16 cellular contexts compared by ENCODE assay signal in the genomic region with DNA sequence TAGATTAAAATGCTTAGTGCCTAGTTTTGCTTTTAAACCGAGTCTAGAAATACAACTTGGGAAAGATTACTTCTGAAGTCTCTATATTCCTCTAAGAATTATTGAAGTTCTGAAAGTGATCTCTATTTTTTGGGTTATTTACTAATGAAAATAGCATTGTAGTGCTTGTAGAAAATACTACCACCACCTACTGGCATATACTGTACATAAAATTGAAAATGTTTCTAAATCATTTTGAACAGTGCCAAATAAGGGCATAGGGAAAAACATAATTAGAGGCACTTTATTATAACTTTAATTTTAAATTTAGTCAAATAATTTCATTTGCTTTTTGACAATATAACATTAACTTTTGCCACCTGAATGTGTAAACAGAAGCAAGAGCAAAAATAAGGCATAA.
A peak's percentile ranks its signal among the peaks of the same experiment; 100 is the strongest.
DNase-seq lines count a peak whose midpoint lies in the region; ATAC-seq, FAIRE-seq and TF ChIP-seq lines count a peak whose summit lies in the region.
"Had no signal": no experiment of that assay in that cellular context is flagged by ENCODE, and none has a peak within 500 bp of the region (broad histone marks: within the 10 kb centered on the region; RNA-seq: fewer than 3 reads in every experiment).

No MANE protein-coding gene starts in this region.

- TF ChIP-seq EP300 in HepG2 (IDR thresholded peaks at IDR 0.05; ENCODE audit: low read depth in 2 of 2, low read length in 2 of 2) (no peak), HepG2 (CRISPR knock-in tag; IDR thresholded peaks at IDR 0.05; ENCODE audit: borderline replicate concordance) (no peak)

- CTCF ChIA-PET in mammary epithelial cell (lab: Charles Lee; ENCODE audit: low non-redundant PET) (no interaction called here), HepG2 (lab: Yijun Ruan, JAX; ENCODE audit: low intra/inter-chr PET ratio, low total read pairs) (no interaction called here)

- H3K4me1 ChIP-seq in mammary epithelial cell (ENCODE audit: insufficient read depth, low read length): no peaks in the 10 kb centered on the region
- H3K4me1 ChIP-seq in HepG2 (ENCODE audit: insufficient read depth, low read length): peaks cover 8% of the 10 kb centered on the region
- H3K4me1 ChIP-seq: vagina had no signal

- H2AFZ ChIP-seq in mammary epithelial cell (ENCODE audit: low read depth, low read length): no peak overlapping the region
- no peak overlapping the region for H2AFZ ChIP-seq in HepG2 (ENCODE audit: low read length)

- dilution Hi-C loops in mammary epithelial cell (cut with HindIII; ENCODE audit: low sequenced_read_pairs): no loop called here

- H3K36me3 ChIP-seq in mammary epithelial cell (ENCODE audit: insufficient read depth, low read length): no peaks in the 10 kb centered on the region
- no peaks in the 10 kb centered on the region for H3K36me3 ChIP-seq in HepG2 (replicated peaks in 1 of 2; ENCODE audit: control insufficient read depth in 1 of 2, insufficient read depth in 2 of 2, low read length in 2 of 2)
- H3K36me3 ChIP-seq: gastroesophageal sphincter, MG63, vagina had no signal

- no peaks in the 10 kb centered on the region for H4K20me1 ChIP-seq in mammary epithelial cell (ENCODE audit: insufficient read depth, low read length)
- H4K20me1 ChIP-seq in HepG2 (ENCODE audit: insufficient read depth, low read length): no peaks in the 10 kb centered on the region

- TF ChIP-seq CTCF in AG09319 (IDR thresholded peaks at IDR 0.05; ENCODE audit: low read depth, low read length): peak; percentile 26
- TF ChIP-seq CTCF in mammary epithelial cell (conservative IDR thresholded peaks at IDR 0.05 in 1 of 2, IDR thresholded peaks at IDR 0.05 in 1 of 2; ENCODE audit: extremely low read depth in 1 of 2, insufficient read depth in 1 of 2, low read depth in 1 of 2, low read length in 2 of 2): peak; percentile 10 to 18
- TF ChIP-seq CTCF in HepG2 (CRISPR knock-in tag; IDR thresholded peaks at IDR 0.05): peak; percentile 41

- H3K4me2 ChIP-seq in mammary epithelial cell (ENCODE audit: insufficient read depth, low read depth, low read length) (no peak overlapping the region), HepG2 (ENCODE audit: low read depth, low read length) (no peak overlapping the region)

- ATAC-seq in HepG2: no peak
- no peak for ATAC-seq in GM18511 (IDR thresholded peaks at IDR 0.05; ENCODE audit: unreplicated experiment)
- no peak for ATAC-seq in HG02885 (IDR thresholded peaks at IDR 0.05; ENCODE audit: poor library complexity, unreplicated experiment)
- no peak for ATAC-seq in GM21423 (IDR thresholded peaks at IDR 0.05; ENCODE audit: unreplicated experiment)
- ATAC-seq: activated naive CD8-positive, alpha-beta T cell treated with anti-CD3 and anti-CD28 coated beads, Interleukin-2, amount 50 U/mL, for 24 hours; gastroesophageal sphincter had no signal

- H3K9me3 ChIP-seq in mammary epithelial cell (replicated peaks; ENCODE audit: insufficient read depth, low read length) (no peaks in the 10 kb centered on the region), HepG2 (ENCODE audit: low read length) (no peaks in the 10 kb centered on the region)
- H3K9me3 ChIP-seq: gastroesophageal sphincter, MG63, vagina had no signal

- H3K27me3 ChIP-seq in mammary epithelial cell (ENCODE audit: insufficient read depth, low read length) (no peaks in the 10 kb centered on the region), HepG2 (ENCODE audit: control insufficient read depth in 1 of 2, insufficient read depth in 2 of 2, low read length in 2 of 2) (no peaks in the 10 kb centered on the region)
- H3K27me3 ChIP-seq: gastroesophageal sphincter, MG63, vagina had no signal

- TF ChIP-seq RAD21 in HepG2 (CRISPR knock-in tag; IDR thresholded peaks at IDR 0.05): peak; percentile 22; the same call in 1 of the 2 replicates

- no peaks in the 10 kb centered on the region for H3K79me2 ChIP-seq in mammary epithelial cell (ENCODE audit: insufficient read depth, low read length)
- H3K79me2 ChIP-seq in HepG2 (ENCODE audit: insufficient read depth, low read length): no peaks in the 10 kb centered on the region

- H3K27ac ChIP-seq in mammary epithelial cell (ENCODE audit: insufficient read depth, low read depth, low read length) (no peak overlapping the region), HepG2 (ENCODE audit: extremely low read length, insufficient read depth, low read length) (no peak overlapping the region)
- H3K27ac ChIP-seq: gastroesophageal sphincter, vagina had no signal

- no peak overlapping the region for H3K9ac ChIP-seq in mammary epithelial cell (ENCODE audit: insufficient read depth, low read length)
- H3K9ac ChIP-seq in HepG2 (ENCODE audit: insufficient read depth, low read depth, low read length): no peak overlapping the region

- WGBS in mammary epithelial cell (ENCODE audit: low coverage, missing lambda C conversion rate): 93% methylated on average over 1 of the region's 1 CpG
- WGBS in HepG2 (ENCODE audit: low lambda C conversion rate): 25% methylated on average over 1 of the region's 1 CpG

- intact Hi-C loops in mammary epithelial cell (cut with micrococcal nuclease): no loop called here
- intact Hi-C loops in HepG2 (cut with micrococcal nuclease; ENCODE audit: unreplicated experiment): loop anchor here (2.0 to 5.0 kb wide), 2 partner anchors 117 to 159 kb away; no protein-coding TSS in a partner anchor

- H3K4me3 ChIP-seq in mammary epithelial cell (replicated peaks in 1 of 3; ENCODE audit: insufficient read depth in 1 of 3, low read depth in 2 of 3, low read length in 3 of 3) (no peak overlapping the region), HepG2 (replicated peaks in 1 of 3; ENCODE audit: insufficient read depth in 1 of 3, low read depth in 2 of 3, low read length in 3 of 3) (no peak overlapping the region)
- H3K4me3 ChIP-seq: gastroesophageal sphincter, MG63, vagina had no signal

- in situ Hi-C loops in mammary epithelial cell (cut with MboI; ENCODE audit: low sequenced_read_pairs in 2 of 2): no loop called here
- in situ Hi-C loops in HepG2 (cut with HindIII; ENCODE audit: extremely low pct_ligation_motif_present, low pct_unique_long_range_greater_than_20kb): loop anchor here (5.0 kb wide), 1 partner anchor 172 kb away; no protein-coding TSS in a partner anchor

- no peak for DNase-seq in AG09319 (ENCODE audit: extremely low read depth, low read depth)
- DNase-seq in Kasumi-1 (lab: John Stamatoyannopoulos, UW): peak; percentile 29 to 54
- no peak for DNase-seq in mammary epithelial cell
- no peak for DNase-seq in HepG2 (ENCODE audit: low spot score)
- no peak for DNase-seq in COLO668 (lab: John Stamatoyannopoulos, UW; ENCODE audit: unreplicated experiment)
- DNase-seq: activated CD4-positive, CD25-positive, alpha-beta regulatory T cell treated with anti-CD3 and anti-CD28 coated beads, Interleukin-2, amount 50 U/mL, for 72 hours; activated naive CD8-positive, alpha-beta T cell treated with anti-CD3 and anti-CD28 coated beads, Interleukin-2, amount 50 U/mL, for 24 hours; islet precursor cell; MG63; retina; stimulated activated naive CD4-positive, alpha-beta T cell had no signal

- no TSS peak for BruUV-seq in mammary epithelial cell (replicated peaks; lab: Mats Ljungman, UMichigan)
- BruUV-seq in HepG2 (replicated peaks; lab: Mats Ljungman, UMichigan): no TSS peak

- no peak for TF ChIP-seq POLR2A in HepG2 (IDR thresholded peaks at IDR 0.05; ENCODE audit: insufficient read depth in 1 of 2, low read depth in 2 of 2, low read length in 2 of 2)

- no peak for FAIRE-seq in HepG2 (lab: Jason Lieb, UNC)

- POLR2A ChIA-PET in HepG2 (lab: Yijun Ruan, JAX): no interaction called here

TF ChIP-seq in HepG2, 621 proteins besides CTCF, POLR2A, EP300 and RAD21:
- TF ChIP-seq STAG1 (CRISPR knock-in tag; IDR thresholded peaks at IDR 0.05) (peak; percentile 59), SMC3 (IDR thresholded peaks at IDR 0.05; ENCODE audit: low read length) (peak; percentile 18; the same call in 1 of the 2 replicates), SRF (IDR thresholded peaks at IDR 0.05; ENCODE audit: low read depth, low read length) (peak; percentile 95), BCL6 (CRISPR knock-in tag; IDR thresholded peaks at IDR 0.05) (no peak)
- TF ChIP-seq, protein P1, sequence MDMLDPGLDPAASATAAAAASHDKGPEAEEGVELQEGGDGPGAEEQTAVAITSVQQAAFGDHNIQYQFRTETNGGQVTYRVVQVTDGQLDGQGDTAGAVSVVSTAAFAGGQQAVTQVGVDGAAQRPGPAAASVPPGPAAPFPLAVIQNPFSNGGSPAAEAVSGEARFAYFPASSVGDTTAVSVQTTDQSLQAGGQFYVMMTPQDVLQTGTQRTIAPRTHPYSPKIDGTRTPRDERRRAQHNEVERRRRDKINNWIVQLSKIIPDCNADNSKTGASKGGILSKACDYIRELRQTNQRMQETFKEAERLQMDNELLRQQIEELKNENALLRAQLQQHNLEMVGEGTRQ (IDR thresholded peaks at IDR 0.05; ENCODE audit: low read depth, low read length): no peak
- TF ChIP-seq, protein P1 (CRISPR knock-in tag; IDR thresholded peaks at IDR 0.05; ENCODE audit: borderline replicate concordance): peak; percentile 68; the same call in 1 of the 2 replicates

Comparison
In these comparisons a context has a peak if more than half of its experiments do, and no peak if none do; other contexts are left out.
1. DNase-seq: peak in Kasumi-1 (2 of 2); none in AG09319 (single experiment), mammary epithelial cell (single experiment), HepG2 (single experiment) and COLO668 (single experiment).
2. Peak in every context shown above with its lines, with median percentiles within 50 percentile points of each other: CTCF ChIP-seq.